17 cellular contexts compared by ENCODE assay signal in genomic region chr7:156060925-156061324, GRCh38.
DNase-seq lines count a peak whose midpoint lies in the region; ATAC-seq, FAIRE-seq and TF ChIP-seq lines count a peak whose summit lies in the region.
"Had no signal": no experiment of that assay in that cellular context is flagged by ENCODE, and none has a peak within 500 bp of the region (broad histone marks: within the 10 kb centered on the region; RNA-seq: fewer than 3 reads in every experiment).

No MANE protein-coding gene starts in this region.

- ATAC-seq in GM12878 (no peak), GM19455 (IDR thresholded peaks at IDR 0.05; ENCODE audit: unreplicated experiment) (no peak), GM19023 (IDR thresholded peaks at IDR 0.05; ENCODE audit: unreplicated experiment) (no peak)
- ATAC-seq: CD8-positive, alpha-beta T cell; GM23338 had no signal

- no peak overlapping the region for H2BK12ac ChIP-seq in H1 (ENCODE audit: low read depth, low read length)
- no peak overlapping the region for H2BK12ac ChIP-seq in neuronal stem cell (ENCODE audit: low read length)

- H4K8ac ChIP-seq in H1 (ENCODE audit: extremely low read depth, insufficient read depth, low read length) (no peak overlapping the region; the same call in 1 of the 2 replicates), neuronal stem cell (ENCODE audit: low read depth, low read length) (peak overlapping the region; percentile 43)

- H3K4me1 ChIP-seq in GM12878 (ENCODE audit: control insufficient read depth, insufficient read depth, low read length): no peaks in the 10 kb centered on the region
- H3K4me1 ChIP-seq in H1 (replicated peaks in 1 of 4; ENCODE audit: control insufficient read depth in 3 of 4, insufficient read depth in 4 of 4, low read length in 3 of 4): no peaks in the 10 kb centered on the region
- H3K4me1 ChIP-seq in neuronal stem cell (ENCODE audit: control insufficient read depth in 2 of 2, insufficient read depth in 1 of 2, low read depth in 1 of 2, low read length in 2 of 2): peaks cover 0 to 6% of the 10 kb centered on the region in 2 donors

- H2BK120ac ChIP-seq in H1 (replicated peaks; ENCODE audit: low read depth, low read length): no peak overlapping the region
- H2BK120ac ChIP-seq in neuronal stem cell (ENCODE audit: low read depth, low read length): no peak overlapping the region

- H4K20me1 ChIP-seq in GM12878 (ENCODE audit: control insufficient read depth, insufficient read depth) (no peaks in the 10 kb centered on the region), H1 (replicated peaks in 1 of 2; ENCODE audit: control insufficient read depth in 1 of 2, insufficient read depth in 2 of 2, low read length in 2 of 2) (peaks cover 0 to 2% of the 10 kb centered on the region in 2 experiments)

- RAD21 ChIA-PET in GM12878 (lab: Charles Lee; ENCODE audit: unreplicated experiment): no interaction called here

- no peak overlapping the region for H3K18ac ChIP-seq in H1 (ENCODE audit: extremely low read depth, low read length)
- H3K18ac ChIP-seq in neuronal stem cell (ENCODE audit: low read length): no peak overlapping the region

- H3K27ac ChIP-seq in GM12878 (ENCODE audit: control insufficient read depth, insufficient read depth) (no peak overlapping the region), H1 (ENCODE audit: low read depth, low read length) (no peak overlapping the region), neuronal stem cell (replicated peaks; ENCODE audit: low read length) (no peak overlapping the region)
- H3K27ac ChIP-seq: C4-2B had no signal

- H2BK5ac ChIP-seq in H1 (ENCODE audit: low read depth, low read length) (no peak overlapping the region), neuronal stem cell (ENCODE audit: low read length) (no peak overlapping the region)

- no peaks in the 10 kb centered on the region for H3K36me3 ChIP-seq in GM12878 (ENCODE audit: control insufficient read depth in 2 of 2, insufficient read depth in 2 of 2, low read length in 1 of 2)
- H3K36me3 ChIP-seq in H1 (ENCODE audit: control insufficient read depth in 2 of 4, insufficient read depth in 4 of 4, low read length in 3 of 4): no peaks in the 10 kb centered on the region
- no peaks in the 10 kb centered on the region for H3K36me3 ChIP-seq in neuronal stem cell (replicated peaks in 1 of 2; ENCODE audit: control insufficient read depth in 2 of 2, insufficient read depth in 2 of 2, low read length in 2 of 2)

- CTCF ChIA-PET in GM12878 (lab: Yijun Ruan, JAX) (no interaction called here), H1 (lab: Charles Lee; ENCODE audit: partially characterized antibody) (no interaction called here)

- H4K5ac ChIP-seq in H1 (ENCODE audit: insufficient read length, low read depth, low read length): no peak overlapping the region

- DNase-seq in GM12878 (ENCODE audit: low read depth, low spot score): no peak
- DNase-seq in H1 (ENCODE audit: low read depth in 1 of 2, low spot score in 2 of 2): no peak
- no peak for DNase-seq in neuronal stem cell (ENCODE audit: low spot score)
- DNase-seq in H54 (ENCODE audit: insufficient read length, low spot score): no peak
- DNase-seq: Caco-2; CD4-positive, CD25-positive, alpha-beta regulatory T cell; CD8-positive, alpha-beta T cell; DMS153; DND-41; H7; HCEC 1CT had no signal

- H3K9ac ChIP-seq in GM12878 (ENCODE audit: control insufficient read depth, insufficient read depth, low read length) (no peak overlapping the region), H1 (replicated peaks in 1 of 4; ENCODE audit: extremely low read depth in 1 of 4, low read depth in 3 of 4, low read length in 3 of 4) (no peak overlapping the region), neuronal stem cell (ENCODE audit: low read depth, low read length, poor library complexity) (peak overlapping the region; percentile 32)

- no peak overlapping the region for H3K4me3 ChIP-seq in GM12878
- no peak overlapping the region for H3K4me3 ChIP-seq in H1 (ENCODE audit: extremely low read depth in 1 of 4, insufficient read depth in 2 of 4, low read depth in 3 of 4, low read length in 4 of 4)
- H3K4me3 ChIP-seq in neuronal stem cell (ENCODE audit: low read length in 2 of 2): peak overlapping the region in 1 of 2 donors; percentile 7
- H3K4me3 ChIP-seq: GM23338 had no signal

- in situ Hi-C loops in GM12878 (cut with MboI): no loop called here

- FAIRE-seq in GM12878 (lab: Jason Lieb, UNC): no peak
- no peak for FAIRE-seq in H1 (lab: Jason Lieb, UNC)
- FAIRE-seq in H54 (lab: Jason Lieb, UNC): no peak
- FAIRE-seq: G401.6, GM18507 had no signal

- POLR2A ChIA-PET in GM12878 (lab: Charles Lee) (no interaction called here), H1 (lab: Charles Lee; ENCODE audit: partially characterized antibody) (no interaction called here)

- H3K4ac ChIP-seq in H1 (replicated peaks; ENCODE audit: insufficient read length, low read depth, low read length): peak overlapping the region; percentile 73
- no peak overlapping the region for H3K4ac ChIP-seq in neuronal stem cell (ENCODE audit: low read length)

- H2BK15ac ChIP-seq in H1 (ENCODE audit: low read length): no peak overlapping the region
- H2BK15ac ChIP-seq in neuronal stem cell (ENCODE audit: low read length): no peak overlapping the region

- H2AFZ ChIP-seq in GM12878 (ENCODE audit: control insufficient read depth, low read depth, low read length): no peak overlapping the region
- H2AFZ ChIP-seq in H1 (ENCODE audit: low read length): no peak overlapping the region
- H2AFZ ChIP-seq in neuronal stem cell (ENCODE audit: low read length): no peak overlapping the region
- H2AFZ ChIP-seq: GM23338 had no signal

- SMC1A ChIA-PET in GM12878 (lab: Charles Lee; ENCODE audit: uncharacterized antibody, unreplicated experiment): no interaction called here

- no peaks in the 10 kb centered on the region; the same call in 2 of the 3 replicates for H3K9me3 ChIP-seq in GM12878 (replicated peaks; ENCODE audit: control insufficient read depth, insufficient read depth, low read length)
- H3K9me3 ChIP-seq in H1 (ENCODE audit: insufficient read depth in 2 of 2, low read depth in 1 of 2, low read length in 1 of 2): peaks cover 9 to 12% of the 10 kb centered on the region in 2 experiments
- H3K9me3 ChIP-seq in neuronal stem cell (replicated peaks in 1 of 2; ENCODE audit: control insufficient read depth in 2 of 2, insufficient read depth in 1 of 2, low read depth in 1 of 2, low read length in 2 of 2): peaks cover 0 to 6% of the 10 kb centered on the region in 2 donors
- H3K9me3 ChIP-seq: Caco-2 had no signal

- BruUV-seq in GM12878 (replicated peaks; lab: Mats Ljungman, UMichigan): no TSS peak

- no peaks in the 10 kb centered on the region for H3K79me1 ChIP-seq in H1 (ENCODE audit: low read depth, low read length)
- H3K79me1 ChIP-seq in neuronal stem cell (ENCODE audit: low read depth, low read length): peaks cover 2% of the 10 kb centered on the region

- H3K23ac ChIP-seq in H1 (ENCODE audit: insufficient read length) (no peak overlapping the region), neuronal stem cell (ENCODE audit: low read depth, low read length, poor library complexity) (peak overlapping the region; percentile 0)

- no peak overlapping the region for H3K56ac ChIP-seq in H1 (replicated peaks; ENCODE audit: insufficient read length, low read depth, low read length)

- no peak overlapping the region for H3K4me2 ChIP-seq in GM12878 (ENCODE audit: control insufficient read depth, insufficient read depth)
- H3K4me2 ChIP-seq in H1 (ENCODE audit: insufficient read depth in 1 of 2, low read depth in 2 of 2, low read length in 2 of 2): no peak overlapping the region
- H3K4me2 ChIP-seq in neuronal stem cell (ENCODE audit: insufficient read depth, low read length, poor library complexity, severe bottlenecking): no peak overlapping the region
- H3K4me2 ChIP-seq: GM23338 had no signal

- no peak overlapping the region for H2BK20ac ChIP-seq in H1 (ENCODE audit: low read length)

- H3K23me2 ChIP-seq in H1 (ENCODE audit: low read depth, low read length): no peaks in the 10 kb centered on the region

- TF ChIP-seq RAD21 in GM12878 (IDR thresholded peaks at IDR 0.05; ENCODE audit: insufficient read depth, low read depth, low read length): no peak
- TF ChIP-seq RAD21 in H1 (IDR thresholded peaks at IDR 0.05 in 1 of 2, conservative IDR thresholded peaks at IDR 0.05 in 1 of 2; ENCODE audit: low read depth in 2 of 2, low read length in 2 of 2): no peak

- H3K27me3 ChIP-seq in GM12878 (replicated peaks in 1 of 2; ENCODE audit: control insufficient read depth in 2 of 2, insufficient read depth in 2 of 2, low read length in 1 of 2) (no peaks in the 10 kb centered on the region; a peak in 1 of 4 replicates), H1 (replicated peaks in 1 of 4; ENCODE audit: control insufficient read depth in 3 of 4, extremely low read depth in 1 of 4, insufficient read depth in 3 of 4, low read length in 3 of 4) (no peaks in the 10 kb centered on the region; a peak in 1 of 7 replicates), neuronal stem cell (ENCODE audit: control insufficient read depth in 3 of 3, insufficient read depth in 3 of 3, low read depth in 1 of 3, low read length in 3 of 3) (peaks cover 0 to 12% (median 0%) of the 10 kb centered on the region in 3 experiments)

- WGBS in GM12878 (ENCODE audit: insufficient coverage, insufficient replicate concordance, low lambda C conversion rate, missing lambda C conversion rate): 46% methylated on average over 15 of the region's 15 CpGs
- 88% methylated on average over 14 of the region's 15 CpGs; no CpG with 5 or more reads in 1 of the 2 experiments for WGBS in H1 (ENCODE audit: extremely low coverage in 1 of 2, insufficient coverage in 1 of 2, insufficient read length in 1 of 2, insufficient replicate concordance in 2 of 2, low coverage in 1 of 2, low lambda C conversion rate in 2 of 2, missing lambda C conversion rate in 1 of 2), 2 experiments
- no CpG with 5 or more reads among the region's 15 CpGs for WGBS in neuronal stem cell (ENCODE audit: extremely low coverage in 2 of 2, insufficient read length in 2 of 2, insufficient replicate concordance in 1 of 2), 2 donors

- TF ChIP-seq POLR2A in GM12878 (IDR thresholded peaks at IDR 0.05; ENCODE audit: low read depth, low read length) (no peak), H1 (IDR thresholded peaks at IDR 0.05; ENCODE audit: control extremely low read depth in 1 of 2, low read depth in 2 of 2, low read length in 2 of 2) (no peak), H54 (IDR thresholded peaks at IDR 0.05; ENCODE audit: low read depth, low read length) (no peak)

- TF ChIP-seq CTCF in GM12878 (IDR thresholded peaks at IDR 0.05 in 2 of 3, conservative IDR thresholded peaks at IDR 0.05 in 1 of 3; ENCODE audit: control insufficient read depth in 2 of 3, extremely low read depth in 1 of 3, insufficient read depth in 1 of 3, low read depth in 3 of 3, low read length in 3 of 3) (no peak), H1 (IDR thresholded peaks at IDR 0.05; ENCODE audit: control extremely low read depth in 1 of 3, insufficient read depth in 1 of 3, low read depth in 1 of 3, low read length in 3 of 3) (no peak)

- H3K79me2 ChIP-seq in GM12878 (ENCODE audit: control insufficient read depth, insufficient read depth, low read length): no peaks in the 10 kb centered on the region
- H3K79me2 ChIP-seq in H1 (ENCODE audit: control insufficient read depth in 1 of 2, insufficient read depth in 2 of 2, low read length in 2 of 2): no peaks in the 10 kb centered on the region

- intact Hi-C loops in GM12878 (cut with micrococcal nuclease; ENCODE audit: unreplicated experiment): no loop called here

- H3K14ac ChIP-seq in H1 (ENCODE audit: insufficient read length) (no peak overlapping the region), neuronal stem cell (ENCODE audit: low read length) (peak overlapping the region; percentile 59)

- H4K91ac ChIP-seq in H1 (replicated peaks; ENCODE audit: insufficient read length, low read length) (no peak overlapping the region), neuronal stem cell (ENCODE audit: low read depth, low read length, poor library complexity) (no peak overlapping the region)

- peak overlapping the region; percentile 53; the same call in 1 of the 2 replicates for H2AK5ac ChIP-seq in H1 (ENCODE audit: low read depth, low read length)
- H2AK5ac ChIP-seq in neuronal stem cell (ENCODE audit: low read depth, low read length): no peak overlapping the region

- TF ChIP-seq EP300 in GM12878 (IDR thresholded peaks at IDR 0.05; ENCODE audit: borderline replicate concordance in 1 of 2, control insufficient read depth in 1 of 2, low read depth in 2 of 2, low read length in 2 of 2) (no peak), H1 (IDR thresholded peaks at IDR 0.05; ENCODE audit: borderline replicate concordance in 1 of 2, low read depth in 2 of 2, low read length in 2 of 2) (no peak)
